Comparison of ENCODE assay signal across 21 cellular contexts in genomic region chr2:25368650-25369049, GRCh38. TPM values are rescaled to one million over a fixed set of nuclear protein-coding genes. Genes with fewer than 3 reads are reported as not detected.
DNase-seq lines count a peak whose midpoint lies in the region; ATAC-seq and TF ChIP-seq lines count a peak whose summit lies in the region.
"Had no signal": no experiment of that assay in that cellular context is flagged by ENCODE, and none has a peak within 500 bp of the region (broad histone marks: within the 10 kb centered on the region; RNA-seq: fewer than 3 reads in every experiment).

No MANE protein-coding gene starts in this region.

- no peak for TF ChIP-seq CTCF in astrocyte of the spinal cord (IDR thresholded peaks at IDR 0.05; ENCODE audit: low read depth, low read length)

- H3K27ac Mint-ChIP-seq in stimulated activated memory B cell treated with anti-CD40 and anti-IgM and Interleukin-4, amounts not matched to agents 10 μg/mL and 1 μg/mL and 100 μg/mL, for 72 hours: peak overlapping the region; percentile 7
- H3K27ac Mint-ChIP-seq in activated naive CD4-positive, alpha-beta T cell treated with anti-CD3 and anti-CD28 coated beads for 36 hours: no peak overlapping the region
- H3K27ac Mint-ChIP-seq: natural killer cell had no signal

- DNase-seq in EH (ENCODE audit: low read depth): peak; percentile 48
- peak; percentile 10 for DNase-seq in astrocyte of the spinal cord (ENCODE audit: low read depth, low spot score)
- peak; percentile 60 for DNase-seq in medulla oblongata (ENCODE audit: extremely low spot score)
- no peak for DNase-seq in activated naive CD4-positive, alpha-beta T cell treated with anti-CD3 and anti-CD28 coated beads for 36 hours
- DNase-seq in NCI-H1105 (lab: John Stamatoyannopoulos, UW): no peak
- DNase-seq in OCI-M2 (lab: John Stamatoyannopoulos, UW; ENCODE audit: unreplicated experiment): no peak
- DNase-seq in HAP-1 (ENCODE audit: low spot score in 2 of 2): no peak
- DNase-seq: activated T-cell treated with anti-CD3 and anti-CD28 coated beads, Interleukin-2, amount 50 U/mL, for 48 hours; CD8-positive, alpha-beta T cell; effector CD8-positive, alpha-beta T cell; MG63; natural killer cell; NCI-H146; NCI-H2171 treated with DMSO at 0.1 percent for 48 hours; NCI-H524 treated with DMSO at 0.1 percent for 48 hours had no signal

- CTCF ChIA-PET in activated naive CD4-positive, alpha-beta T cell treated with anti-CD3 and anti-CD28 coated beads for 36 hours (lab: Charles Lee): interaction anchor here (1.0 to 1.2 kb wide), 2 partner anchors 14 to 19 kb away, joined by 3 to 8 read pairs; no protein-coding TSS in a partner anchor

- H3K4me3 ChIP-seq in astrocyte of the spinal cord (ENCODE audit: low read depth, low read length): no peak overlapping the region
- no peak overlapping the region for H3K4me3 ChIP-seq in HAP-1
- H3K4me3 ChIP-seq: body of pancreas, esophagus muscularis mucosa, K562, MG63 had no signal

- in situ Hi-C loops in astrocyte of the spinal cord (cut with HindIII; ENCODE audit: low sequenced_read_pairs): no loop called here
- in situ Hi-C loops in HAP-1 (cut with MboI; ENCODE audit: low sequenced_read_pairs): no loop called here

- peaks cover 15% of the 10 kb centered on the region for H3K4me1 Mint-ChIP-seq in stimulated activated memory B cell treated with anti-CD40 and anti-IgM and Interleukin-4, amounts not matched to agents 10 μg/mL and 1 μg/mL and 100 μg/mL, for 72 hours
- peaks cover 5% of the 10 kb centered on the region for H3K4me1 Mint-ChIP-seq in activated naive CD4-positive, alpha-beta T cell treated with anti-CD3 and anti-CD28 coated beads for 36 hours (ENCODE audit: low read depth)

- intact Hi-C loops in activated naive CD4-positive, alpha-beta T cell treated with anti-CD3 and anti-CD28 coated beads for 36 hours (cut with micrococcal nuclease): no loop called here

- no peaks in the 10 kb centered on the region for H3K27me3 Mint-ChIP-seq in stimulated activated memory B cell treated with anti-CD40 and anti-IgM and Interleukin-4, amounts not matched to agents 10 μg/mL and 1 μg/mL and 100 μg/mL, for 72 hours
- no peaks in the 10 kb centered on the region for H3K27me3 Mint-ChIP-seq in activated naive CD4-positive, alpha-beta T cell treated with anti-CD3 and anti-CD28 coated beads for 36 hours (ENCODE audit: low read depth)
- H3K27me3 Mint-ChIP-seq: activated naive CD8-positive, alpha-beta T cell had no signal

- H3K4me3 Mint-ChIP-seq in stimulated activated memory B cell treated with anti-CD40 and anti-IgM and Interleukin-4, amounts not matched to agents 10 μg/mL and 1 μg/mL and 100 μg/mL, for 72 hours: no peak overlapping the region
- no peak overlapping the region for H3K4me3 Mint-ChIP-seq in activated naive CD4-positive, alpha-beta T cell treated with anti-CD3 and anti-CD28 coated beads for 36 hours
- H3K4me3 Mint-ChIP-seq: activated naive CD8-positive, alpha-beta T cell; CD8-positive, alpha-beta T cell; natural killer cell had no signal

- no peaks in the 10 kb centered on the region; the same call in 1 of the 2 replicates for H3K36me3 ChIP-seq in HAP-1 (replicated peaks)
- H3K36me3 ChIP-seq: esophagus muscularis mucosa, MG63 had no signal

- H3K9me3 ChIP-seq in HAP-1: no peaks in the 10 kb centered on the region
- H3K9me3 ChIP-seq: body of pancreas, esophagus muscularis mucosa, MG63 had no signal

- no peaks in the 10 kb centered on the region for H3K27me3 ChIP-seq in HAP-1 (ENCODE audit: low read depth)
- H3K27me3 ChIP-seq: body of pancreas, esophagus muscularis mucosa, MG63 had no signal

- ATAC-seq in stimulated activated memory B cell treated with anti-CD40 and anti-IgM and Interleukin-4, amounts not matched to agents 10 μg/mL and 1 μg/mL and 100 μg/mL, for 72 hours: no peak
- ATAC-seq: activated CD4-positive, CD25-positive, alpha-beta regulatory T cell treated with anti-CD3 and anti-CD28 coated beads, Interleukin-2, amount 50 U/mL, for 24 hours; body of pancreas; CD8-positive, alpha-beta T cell; K562; natural killer cell had no signal

- H3K9me3 Mint-ChIP-seq in stimulated activated memory B cell treated with anti-CD40 and anti-IgM and Interleukin-4, amounts not matched to agents 10 μg/mL and 1 μg/mL and 100 μg/mL, for 72 hours: no peaks in the 10 kb centered on the region
- no peaks in the 10 kb centered on the region for H3K9me3 Mint-ChIP-seq in activated naive CD4-positive, alpha-beta T cell treated with anti-CD3 and anti-CD28 coated beads for 36 hours
- H3K9me3 Mint-ChIP-seq: CD8-positive, alpha-beta T cell; natural killer cell had no signal

- no peaks in the 10 kb centered on the region for H3K36me3 Mint-ChIP-seq in stimulated activated memory B cell treated with anti-CD40 and anti-IgM and Interleukin-4, amounts not matched to agents 10 μg/mL and 1 μg/mL and 100 μg/mL, for 72 hours
- H3K36me3 Mint-ChIP-seq in activated naive CD4-positive, alpha-beta T cell treated with anti-CD3 and anti-CD28 coated beads for 36 hours (ENCODE audit: low read depth): no peaks in the 10 kb centered on the region
- H3K36me3 Mint-ChIP-seq: activated naive CD8-positive, alpha-beta T cell; natural killer cell had no signal

- H3K4me1 ChIP-seq in HAP-1: peaks cover 14% of the 10 kb centered on the region
- H3K4me1 ChIP-seq: esophagus muscularis mucosa had no signal

RNA-seq across cellular contexts. Expression of gene DNMT3A, which starts 26.9 kb away (rescaled TPM):
- 10 to 100 TPM; 53.0 to 53.5 TPM for total RNA-seq in activated naive CD4-positive, alpha-beta T cell treated with anti-CD3 and anti-CD28 coated beads for 36 hours

Comparison
In these comparisons a context has a peak if more than half of its experiments do, and no peak if none do; other contexts are left out.
1. DNase-seq: peak in EH (single experiment), astrocyte of the spinal cord (single experiment) and medulla oblongata (single experiment); none in activated naive CD4-positive, alpha-beta T cell treated with anti-CD3 and anti-CD28 coated beads for 36 hours (single experiment), NCI-H1105 (single experiment), OCI-M2 (single experiment) and HAP-1 (0 of 2).